In genomic region chr3:194672876-194673275, GRCh38 we compare ENCODE assay signal across 8 cellular contexts. TPM values are rescaled to one million over a fixed set of nuclear protein-coding genes. Genes with fewer than 3 reads are reported as not detected.
DNase-seq lines count a peak whose midpoint lies in the region; ATAC-seq and TF ChIP-seq lines count a peak whose summit lies in the region.

No MANE protein-coding gene starts in this region.

- ATAC-seq in GM18873 (IDR thresholded peaks at IDR 0.05; ENCODE audit: low FRiP score, unreplicated experiment) (no peak), HG03571 (IDR thresholded peaks at IDR 0.05; ENCODE audit: unreplicated experiment) (no peak), HG02885 (IDR thresholded peaks at IDR 0.05; ENCODE audit: poor library complexity, unreplicated experiment) (no peak)

- H3K4me3 ChIP-seq in HUES48 (ENCODE audit: low read depth, low read length) (peak overlapping the region; percentile 99), adrenal gland (peak overlapping the region in 2 of 4 donors; percentile 81 to 96), tibial nerve (peak overlapping the region; percentile 75 to 87 (median 83))

- H3K9me3 ChIP-seq in HUES48 (ENCODE audit: control insufficient read depth, insufficient read depth, low read length) (no peaks in the 10 kb centered on the region), adrenal gland (replicated peaks in 1 of 3) (no peaks in the 10 kb centered on the region), tibial nerve (no peaks in the 10 kb centered on the region)

- TF ChIP-seq EP300 in tibial nerve (IDR thresholded peaks at IDR 0.05) = no peak

- H3K4me1 ChIP-seq in HUES48 (ENCODE audit: control insufficient read depth, insufficient read depth, low read length) (peaks cover 7% of the 10 kb centered on the region), adrenal gland (replicated peaks in 1 of 2) (peaks cover 3 to 17% of the 10 kb centered on the region in 2 donors), tibial nerve (peaks cover 0 to 28% (median 15%) of the 10 kb centered on the region in 4 donors)

- peaks cover 23% of the 10 kb centered on the region for H3K36me3 ChIP-seq in HUES48 (ENCODE audit: control insufficient read depth, insufficient read depth, low read length)
- no peaks in the 10 kb centered on the region for H3K36me3 ChIP-seq in adrenal gland (replicated peaks in 1 of 2)
- H3K36me3 ChIP-seq in tibial nerve = peaks cover 0 to 15% (median 2%) of the 10 kb centered on the region in 3 donors

- H3K27ac ChIP-seq in 22Rv1 (peak overlapping the region; percentile 78), HUES48 (ENCODE audit: low read depth, low read length) (peak overlapping the region; percentile 86), adrenal gland (peak overlapping the region; percentile 51 to 96 (median 85)), tibial nerve (peak overlapping the region; percentile 86 to 91 (median 88))

- 23 to 38% (median 29%) methylated on average over 5 of the region's 5 CpGs for WGBS in adrenal gland, 4 donors
- WGBS in tibial nerve, 2 donors = 31 to 43% methylated on average over 5 of the region's 5 CpGs

- peak overlapping the region; percentile 93; the same call in 1 of the 2 replicates for H3K9ac ChIP-seq in HUES48 (ENCODE audit: low read depth, low read length)

- intact Hi-C loops in adrenal gland (cut with DNase I) = no loop called here

- H3K27me3 ChIP-seq in HUES48 (ENCODE audit: control insufficient read depth, insufficient read depth, low read length) (no peaks in the 10 kb centered on the region; the same call in 1 of the 2 replicates), adrenal gland (no peaks in the 10 kb centered on the region), tibial nerve (peaks cover 0 to 5% of the 10 kb centered on the region in 2 donors)

- TF ChIP-seq CTCF in 22Rv1 (IDR thresholded peaks at IDR 0.05) (no peak), adrenal gland (IDR thresholded peaks at IDR 0.05) (no peak), tibial nerve (IDR thresholded peaks at IDR 0.05) (no peak)

- DNase-seq in adrenal gland (no peak), left kidney (ENCODE audit: low read depth, low spot score) (peak; percentile 15), tibial nerve (ENCODE audit: low spot score in 2 of 2) (no peak)

- TF ChIP-seq POLR2A in adrenal gland (IDR thresholded peaks at IDR 0.05) (no peak), tibial nerve (IDR thresholded peaks at IDR 0.05) (no peak)

RNA-seq across cellular contexts. Expression of gene LSG1, which starts 0.9 kb away (rescaled TPM):
- total RNA-seq in adrenal gland (10 to 100 TPM; 12.5 to 30.8 (median 21.8) TPM), tibial nerve (10 to 100 TPM; 24.9 to 64.5 (median 39.3) TPM)
- 10 to 100 TPM; 16.2 to 46.1 (median 31.6) TPM for polyA plus RNA-seq in adrenal gland

RNA-seq across cellular contexts. Expression of gene FAM43A, which starts 12.8 kb away (rescaled TPM):
- total RNA-seq in adrenal gland = 10 to 100 TPM in 4 of 8 donors, 1 to 10 TPM in 4; 5.6 to 18.7 (median 9.0) TPM
- 1 to 10 TPM in 2 of 3 donors, under 1 TPM in 1; 0.99 to 8.3 (median 6.4) TPM for polyA plus RNA-seq in adrenal gland
- total RNA-seq in tibial nerve = 10 to 100 TPM; 19.8 to 47.7 (median 35.8) TPM

RNA-seq across cellular contexts. Expression of gene TMEM44, which starts 39.7 kb away (rescaled TPM):
- 1 to 10 TPM; 3.1 to 9.5 (median 6.7) TPM for total RNA-seq in adrenal gland
- polyA plus RNA-seq in adrenal gland = 10 to 100 TPM in 2 of 3 donors, 1 to 10 TPM in 1; 1.3 to 20.4 (median 15.6) TPM
- total RNA-seq in tibial nerve = 10 to 100 TPM; 14.9 to 17.4 (median 16.5) TPM
